ENCODE assay signal across 12 cellular contexts in genomic region chr17:64107517-64108235, GRCh38. TPM values are rescaled to one million over a fixed set of nuclear protein-coding genes. Genes with fewer than 3 reads are reported as not detected.
DNase-seq lines count a peak whose midpoint lies in the region; ATAC-seq and TF ChIP-seq lines count a peak whose summit lies in the region.
"Had no signal": no experiment of that assay in that cellular context is flagged by ENCODE, and none has a peak within 500 bp of the region (broad histone marks: within the 10 kb centered on the region; RNA-seq: fewer than 3 reads in every experiment).

No MANE protein-coding gene starts in this region.

- peaks cover 18% of the 10 kb centered on the region for H3K36me3 ChIP-seq in OCI-LY3 (replicated peaks; ENCODE audit: low read depth, low read length)
- H3K36me3 ChIP-seq: brain microvascular endothelial cell had no signal

- H3K27ac ChIP-seq in 22Rv1 (peak overlapping the region; percentile 68), OCI-LY3 (ENCODE audit: low read length) (peak overlapping the region; percentile 62)
- H3K27ac ChIP-seq: brain microvascular endothelial cell, GM23248 had no signal

- peaks cover 86% of the 10 kb centered on the region for H3K79me2 ChIP-seq in OCI-LY3 (ENCODE audit: low read length)

- ATAC-seq in esophagus mucosa: peak; percentile 26
- ATAC-seq in GM21619 (IDR thresholded peaks at IDR 0.05; ENCODE audit: unreplicated experiment): no peak
- ATAC-seq: left ventricle myocardium superior, sciatic nerve had no signal

- H3K4me1 ChIP-seq in OCI-LY3 (ENCODE audit: low read length): peaks cover 29% of the 10 kb centered on the region

- DNase-seq in GM12865 (ENCODE audit: low read depth) (peak; percentile 22), NCI-H1436 (lab: John Stamatoyannopoulos, UW) (no peak), iPS-NIHi7 (ENCODE audit: extremely low spot score) (no peak), DMS 273 (lab: John Stamatoyannopoulos, UW; ENCODE audit: unreplicated experiment) (no peak)
- DNase-seq: brain microvascular endothelial cell, GM23248, left ventricle myocardium superior had no signal

- H4K20me1 ChIP-seq in OCI-LY3 (ENCODE audit: insufficient read depth, low read length): peaks cover 51% of the 10 kb centered on the region

- H3K4me2 ChIP-seq in OCI-LY3 (ENCODE audit: low read length): peak overlapping the region; percentile 23; the same call in 1 of the 2 replicates

- H3K9ac ChIP-seq in OCI-LY3 (ENCODE audit: low read length): no peak overlapping the region
- H3K9ac ChIP-seq: GM23248 had no signal

- no peak overlapping the region for H3K4me3 ChIP-seq in GM12865 (ENCODE audit: low read depth, low read length)
- no peak overlapping the region for H3K4me3 ChIP-seq in OCI-LY3 (ENCODE audit: low read length)
- H3K4me3 ChIP-seq: GM23248 had no signal

- no peak overlapping the region for H2AFZ ChIP-seq in OCI-LY3 (ENCODE audit: low read depth, low read length)
- H2AFZ ChIP-seq: GM23248 had no signal

- TF ChIP-seq CTCF in 22Rv1 (IDR thresholded peaks at IDR 0.05): no peak
- no peak for TF ChIP-seq CTCF in GM12865 (IDR thresholded peaks at IDR 0.05; ENCODE audit: insufficient read depth, low read depth, low read length, missing control alignments)
- TF ChIP-seq CTCF in OCI-LY3 (IDR thresholded peaks at IDR 0.05; ENCODE audit: low read depth, low read length): no peak

- H3K9me3 ChIP-seq in OCI-LY3 (ENCODE audit: insufficient read depth, low read length): no peaks in the 10 kb centered on the region

- H3K27me3 ChIP-seq in OCI-LY3 (ENCODE audit: low read depth, low read length): no peaks in the 10 kb centered on the region
- H3K27me3 ChIP-seq: brain microvascular endothelial cell had no signal

RNA-seq across cellular contexts. Expression of gene ERN1, which starts 22.3 kb away (rescaled TPM):
- total RNA-seq in esophagus mucosa: 18.5 TPM
